Comparison of ENCODE assay signal across 13 cellular contexts in the genomic region with DNA sequence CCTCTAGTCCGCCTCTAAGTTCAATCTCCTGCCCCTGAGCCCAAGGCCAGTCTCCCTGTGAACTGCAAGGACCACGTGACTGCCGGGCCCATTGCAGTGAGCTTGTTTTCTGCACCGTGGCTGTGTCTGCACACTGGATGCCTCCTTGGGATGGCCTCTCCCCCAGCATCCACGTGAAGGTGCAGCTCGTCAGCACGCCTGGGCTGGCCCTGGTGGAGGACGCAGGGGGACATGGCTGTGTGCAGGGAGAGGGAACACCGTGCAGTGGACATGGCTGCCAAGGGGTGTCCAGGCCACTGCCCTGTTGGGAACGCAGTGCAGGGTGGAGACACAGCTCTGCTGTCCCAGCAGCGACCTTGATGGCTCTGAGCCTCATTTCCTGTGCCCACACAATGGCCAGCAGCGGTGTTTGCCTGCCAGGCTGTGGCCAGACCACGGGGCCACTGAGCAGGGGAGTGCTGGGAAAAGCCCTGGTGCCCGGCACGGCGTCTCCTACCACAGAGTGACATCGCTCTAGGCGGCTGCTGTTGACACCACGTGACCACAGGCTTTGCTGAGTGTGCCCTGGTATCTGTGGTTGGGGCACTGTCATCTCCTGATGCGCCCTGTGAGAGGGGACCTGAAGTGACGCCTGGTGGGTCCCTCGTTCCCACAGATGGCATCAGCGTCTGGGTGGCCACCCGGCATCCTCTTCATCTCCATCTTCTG. TPM values are rescaled to one million over a fixed set of nuclear protein-coding genes. Genes with fewer than 3 reads are reported as not detected.
DNase-seq lines count a peak whose midpoint lies in the region; ATAC-seq and TF ChIP-seq lines count a peak whose summit lies in the region.
"Had no signal": no experiment of that assay in that cellular context is flagged by ENCODE, and none has a peak within 500 bp of the region (broad histone marks: within the 10 kb centered on the region; RNA-seq: fewer than 3 reads in every experiment).

No MANE protein-coding gene starts in this region.

- peak; percentile 38 for ATAC-seq in Right ventricle myocardium superior (ENCODE audit: poor library complexity)
- no peak for ATAC-seq in GM21526 (IDR thresholded peaks at IDR 0.05; ENCODE audit: low FRiP score, unreplicated experiment)

- H3K27ac ChIP-seq in esophagus muscularis mucosa (replicated peaks in 1 of 4): peak overlapping the region in 1 of 4 donors; percentile 82
- H3K27ac ChIP-seq: parathyroid adenoma, SJSA1 had no signal

- no peaks in the 10 kb centered on the region; the same call in 1 of the 2 replicates for H3F3A ChIP-seq in Loucy (ENCODE audit: low read depth)

- no peak for TF ChIP-seq POLR2A in esophagus muscularis mucosa (IDR thresholded peaks at IDR 0.05; ENCODE audit: low read depth)

- 57% methylated on average over 12 of the region's 24 CpGs for WGBS in esophagus muscularis mucosa

- no peaks in the 10 kb centered on the region for H3K9me3 Mint-ChIP-seq in osteocyte (ENCODE audit: unreplicated experiment)
- H3K9me3 Mint-ChIP-seq: CD4-positive, alpha-beta T cell had no signal

- TF ChIP-seq CTCF in GM13977 (IDR thresholded peaks at IDR 0.05; ENCODE audit: extremely low read depth, insufficient read depth, missing control alignments) (no peak), Loucy (conservative IDR thresholded peaks at IDR 0.05; ENCODE audit: low read length) (no peak), osteocyte (IDR thresholded peaks at IDR 0.05) (no peak), esophagus muscularis mucosa (IDR thresholded peaks at IDR 0.05) (no peak)

- DNase-seq in GM13977 (ENCODE audit: low spot score) (peak; percentile 12), Right ventricle myocardium superior (peak; percentile 51), osteocyte (ENCODE audit: extremely low spot score, unreplicated experiment) (no peak), putamen (ENCODE audit: low spot score) (no peak), esophagus muscularis mucosa (ENCODE audit: extremely low spot score) (no peak), MG63 (no peak)
- DNase-seq: activated CD4-positive, alpha-beta T cell treated with anti-CD3 and anti-CD28 coated beads, Interleukin-2, amount 50 U/mL, for 48 hours; NCI-H2227 treated with DMSO at 0.1 percent for 48 hours had no signal

- no peak overlapping the region for H3K4me3 ChIP-seq in Loucy (ENCODE audit: low read length, poor library complexity, severe bottlenecking)
- peak overlapping the region in 1 of 4 donors; percentile 27 for H3K4me3 ChIP-seq in esophagus muscularis mucosa
- H3K4me3 ChIP-seq in MG63: no peak overlapping the region
- H3K4me3 ChIP-seq: SJSA1 had no signal

- peak overlapping the region; percentile 37 for H3K9ac ChIP-seq in Loucy (ENCODE audit: low read depth, low read length, poor library complexity, severe bottlenecking)
- H3K9ac ChIP-seq: parathyroid adenoma had no signal

- no peaks in the 10 kb centered on the region for H4K20me1 ChIP-seq in Loucy (ENCODE audit: insufficient read depth, low read length, poor library complexity, severe bottlenecking)

- peak overlapping the region; percentile 93 for H3K27ac Mint-ChIP-seq in osteocyte (ENCODE audit: unreplicated experiment)
- H3K27ac Mint-ChIP-seq: CD4-positive, alpha-beta T cell had no signal

- H3K79me2 ChIP-seq in Loucy (ENCODE audit: insufficient read depth, low read length): no peaks in the 10 kb centered on the region
- H3K79me2 ChIP-seq: parathyroid adenoma had no signal

- no peak for TF ChIP-seq EP300 in esophagus muscularis mucosa (IDR thresholded peaks at IDR 0.05)

- no peaks in the 10 kb centered on the region for H3K27me3 ChIP-seq in Loucy (ENCODE audit: insufficient read depth, low read length, poor library complexity, severe bottlenecking)
- H3K27me3 ChIP-seq in esophagus muscularis mucosa: peaks cover 0 to 9% (median 0%) of the 10 kb centered on the region in 4 donors
- H3K27me3 ChIP-seq in MG63: no peaks in the 10 kb centered on the region
- H3K27me3 ChIP-seq: SJSA1 had no signal

- H3K36me3 ChIP-seq in Loucy (ENCODE audit: insufficient read depth, low read length) (no peaks in the 10 kb centered on the region), esophagus muscularis mucosa (no peaks in the 10 kb centered on the region), MG63 (peaks cover 22% of the 10 kb centered on the region)

- H3K36me3 Mint-ChIP-seq in osteocyte (ENCODE audit: unreplicated experiment): peaks cover 21% of the 10 kb centered on the region

- no peaks in the 10 kb centered on the region for H3K9me3 ChIP-seq in Loucy (ENCODE audit: insufficient read depth, low read depth, low read length)
- no peaks in the 10 kb centered on the region for H3K9me3 ChIP-seq in esophagus muscularis mucosa
- no peaks in the 10 kb centered on the region for H3K9me3 ChIP-seq in MG63
- H3K9me3 ChIP-seq: SJSA1 had no signal

- in situ Hi-C loops in GM13977 (cut with MboI; ENCODE audit: low pct_unique_long_range_greater_than_20kb, low sequenced_read_pairs, unreplicated experiment): no loop called here

- H3K4me1 ChIP-seq in Loucy (ENCODE audit: insufficient read depth, low read length, poor library complexity, severe bottlenecking) (peaks cover 36% of the 10 kb centered on the region), esophagus muscularis mucosa (peaks cover 0 to 18% (median 0%) of the 10 kb centered on the region in 4 donors)
- H3K4me1 ChIP-seq: parathyroid adenoma had no signal

- H3K4me3 Mint-ChIP-seq in osteocyte (ENCODE audit: unreplicated experiment): no peak overlapping the region
- H3K4me3 Mint-ChIP-seq: CD4-positive, alpha-beta T cell had no signal

- no peaks in the 10 kb centered on the region for H3K27me3 Mint-ChIP-seq in osteocyte (ENCODE audit: unreplicated experiment)

- H3K4me2 ChIP-seq in Loucy (ENCODE audit: low read depth, low read length, poor library complexity, severe bottlenecking): peak overlapping the region; percentile 8

- peaks cover 67% of the 10 kb centered on the region for H3K4me1 Mint-ChIP-seq in osteocyte (ENCODE audit: unreplicated experiment)

- intact Hi-C loops in Right ventricle myocardium superior (cut with DNase I) (no loop called here), esophagus muscularis mucosa (cut with DNase I) (no loop called here)

- H3K9me2 ChIP-seq in Loucy (replicated peaks; ENCODE audit: low read depth, low read length): no peaks in the 10 kb centered on the region

- no peak overlapping the region for H2AFZ ChIP-seq in Loucy (ENCODE audit: low read length)
- H2AFZ ChIP-seq: parathyroid adenoma had no signal

RNA-seq across cellular contexts. Expression of gene EXOC3, which starts 26.9 kb away (rescaled TPM):
- total RNA-seq in Right ventricle myocardium superior: 46.4 TPM
- total RNA-seq in osteocyte: 70.0 and 81.4 TPM in 2 replicates
- 10 to 100 TPM; 48.6 to 82.1 (median 59.3) TPM for total RNA-seq in esophagus muscularis mucosa
- total RNA-seq in MG63 (2014; rRNA removed; shearing (Covaris generic); ENCODE audit: low replicate concordance): 11.3 and 19.4 TPM in 2 replicates

Comparison
In these comparisons a context has a peak if more than half of its experiments do, and no peak if none do; other contexts are left out.
1. DNase-seq: peak in GM13977 (single experiment) and Right ventricle myocardium superior (single experiment); none in osteocyte (single experiment), putamen (single experiment), esophagus muscularis mucosa (single experiment) and MG63 (single experiment).